ENCODE assay signal across 10 cellular contexts in the genomic region with DNA sequence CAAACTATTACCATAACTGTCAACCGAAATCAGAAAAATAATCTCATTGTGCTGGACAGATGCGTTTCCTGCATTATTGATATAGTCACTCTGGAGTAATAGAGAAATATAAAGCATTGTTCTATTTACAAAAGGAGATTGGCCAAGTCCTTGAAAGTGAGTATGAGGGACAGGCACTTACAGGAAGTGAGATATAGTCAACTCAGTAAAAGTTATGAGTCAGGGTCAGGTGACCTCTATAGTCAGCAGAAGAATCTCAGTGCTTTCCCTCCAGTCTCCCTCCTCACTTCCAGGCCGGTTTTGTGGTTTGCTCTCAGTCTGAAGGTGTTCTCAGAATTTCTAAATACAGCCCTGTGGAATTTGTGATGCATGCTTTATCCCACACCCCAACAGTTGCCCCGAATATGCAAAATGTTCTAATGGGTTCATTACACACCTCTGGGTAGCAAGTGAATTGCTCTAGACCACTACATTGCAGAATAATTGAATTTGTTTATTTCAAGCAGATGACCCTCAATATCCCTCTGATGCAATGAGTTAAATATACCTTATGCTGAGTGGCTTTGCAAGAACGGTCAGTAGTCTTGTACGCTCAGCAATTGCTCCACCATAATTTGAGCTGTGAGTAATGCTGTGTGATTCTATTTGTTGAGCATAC.
DNase-seq lines count a peak whose midpoint lies in the region; ATAC-seq and TF ChIP-seq lines count a peak whose summit lies in the region.
"Had no signal": no experiment of that assay in that cellular context is flagged by ENCODE, and none has a peak within 500 bp of the region (broad histone marks: within the 10 kb centered on the region; RNA-seq: fewer than 3 reads in every experiment).

No MANE protein-coding gene starts in this region.

- intact Hi-C loops in Caco-2 (cut with micrococcal nuclease; ENCODE audit: unreplicated experiment) = no loop called here

- CTCF ChIA-PET in Caco-2 (lab: Charles Lee) = no interaction called here

- H3K27me3 Mint-ChIP-seq in endodermal cell (ENCODE audit: insufficient read depth) (no peaks in the 10 kb centered on the region), Caco-2 (ENCODE audit: insufficient read depth, unreplicated experiment) (no peaks in the 10 kb centered on the region)
- H3K27me3 Mint-ChIP-seq in stimulated activated naive B cell treated with anti-CD40 and anti-IgM and Interleukin-4, amounts not matched to agents 10 μg/mL and 1 μg/mL and 100 μg/mL, for 72 hours = no peaks in the 10 kb centered on the region
- H3K27me3 Mint-ChIP-seq: activated B cell treated with CpG ODN at 0.5 μM for 24 hours had no signal

- no peak for TF ChIP-seq POLR2A in suprapubic skin (IDR thresholded peaks at IDR 0.05)

- H3K4me1 Mint-ChIP-seq in endodermal cell (peaks cover 21% of the 10 kb centered on the region), Caco-2 (ENCODE audit: low read depth, unreplicated experiment) (no peaks in the 10 kb centered on the region)
- no peaks in the 10 kb centered on the region for H3K4me1 Mint-ChIP-seq in stimulated activated naive B cell treated with anti-CD40 and anti-IgM and Interleukin-4, amounts not matched to agents 10 μg/mL and 1 μg/mL and 100 μg/mL, for 72 hours
- H3K4me1 Mint-ChIP-seq: activated B cell treated with CpG ODN at 0.5 μM for 24 hours had no signal

- BruUV-seq in Caco-2 (replicated peaks; lab: Mats Ljungman, UMichigan) = no TSS peak

- H3K36me3 ChIP-seq in endodermal cell (ENCODE audit: control insufficient read depth, insufficient read depth, low read length) (no peaks in the 10 kb centered on the region), Caco-2 (ENCODE audit: control insufficient read depth, insufficient read depth, low read length) (no peaks in the 10 kb centered on the region), suprapubic skin (no peaks in the 10 kb centered on the region)

- H3K4me1 ChIP-seq in endodermal cell (ENCODE audit: control insufficient read depth, insufficient read depth, low read length) (no peaks in the 10 kb centered on the region), Caco-2 (no peaks in the 10 kb centered on the region), suprapubic skin (peaks cover 8% of the 10 kb centered on the region)

- peaks cover 0 to 13% of the 10 kb centered on the region in 2 donors for H3K9me3 Mint-ChIP-seq in activated naive CD4-positive, alpha-beta T cell treated with anti-CD3 and anti-CD28 coated beads, Interleukin-2, amount 50 U/mL, for 72 hours
- peaks cover 7% of the 10 kb centered on the region for H3K9me3 Mint-ChIP-seq in endodermal cell
- H3K9me3 Mint-ChIP-seq in stimulated activated naive B cell treated with anti-CD40 and anti-IgM and Interleukin-4, amounts not matched to agents 10 μg/mL and 1 μg/mL and 100 μg/mL, for 72 hours = peaks cover 0 to 2% of the 10 kb centered on the region in 2 donors
- H3K9me3 Mint-ChIP-seq in Caco-2 (ENCODE audit: unreplicated experiment) = peaks cover 11% of the 10 kb centered on the region

- ATAC-seq in activated naive CD4-positive, alpha-beta T cell treated with anti-CD3 and anti-CD28 coated beads, Interleukin-2, amount 50 U/mL, for 72 hours = peak; percentile 70 to 76
- peak; percentile 52 to 88 for ATAC-seq in stimulated activated naive B cell treated with anti-CD40 and anti-IgM and Interleukin-4, amounts not matched to agents 10 μg/mL and 1 μg/mL and 100 μg/mL, for 72 hours (replicated peaks)

- H3K27me3 ChIP-seq in endodermal cell (ENCODE audit: control insufficient read depth, insufficient read depth, low read length, poor library complexity, severe bottlenecking) (no peaks in the 10 kb centered on the region), Caco-2 (replicated peaks; ENCODE audit: control insufficient read depth, insufficient read depth, low read length) (no peaks in the 10 kb centered on the region), suprapubic skin (no peaks in the 10 kb centered on the region)

- no peaks in the 10 kb centered on the region for H3K9me3 ChIP-seq in endodermal cell (ENCODE audit: control insufficient read depth, low read length)
- H3K9me3 ChIP-seq in Caco-2 = no peaks in the 10 kb centered on the region
- H3K9me3 ChIP-seq in suprapubic skin = no peaks in the 10 kb centered on the region

- no peak for TF ChIP-seq EP300 in suprapubic skin (IDR thresholded peaks at IDR 0.05)

- H3K4me3 Mint-ChIP-seq in endodermal cell (no peak overlapping the region), Caco-2 (ENCODE audit: unreplicated experiment) (no peak overlapping the region)
- no peak overlapping the region for H3K4me3 Mint-ChIP-seq in stimulated activated naive B cell treated with anti-CD40 and anti-IgM and Interleukin-4, amounts not matched to agents 10 μg/mL and 1 μg/mL and 100 μg/mL, for 72 hours
- H3K4me3 Mint-ChIP-seq: activated B cell treated with CpG ODN at 0.5 μM for 24 hours had no signal

- no peaks in the 10 kb centered on the region for H3K36me3 Mint-ChIP-seq in activated naive CD4-positive, alpha-beta T cell treated with anti-CD3 and anti-CD28 coated beads, Interleukin-2, amount 50 U/mL, for 72 hours
- H3K36me3 Mint-ChIP-seq in endodermal cell (ENCODE audit: low read depth) = no peaks in the 10 kb centered on the region
- no peaks in the 10 kb centered on the region for H3K36me3 Mint-ChIP-seq in stimulated activated naive B cell treated with anti-CD40 and anti-IgM and Interleukin-4, amounts not matched to agents 10 μg/mL and 1 μg/mL and 100 μg/mL, for 72 hours
- H3K36me3 Mint-ChIP-seq in Caco-2 (ENCODE audit: insufficient read depth, unreplicated experiment) = no peaks in the 10 kb centered on the region

- no peak overlapping the region for H3K9ac ChIP-seq in endodermal cell (ENCODE audit: extremely low read depth, low read length, poor library complexity, severe bottlenecking)

- no peak for TF ChIP-seq CTCF in endodermal cell (conservative IDR thresholded peaks at IDR 0.05)
- TF ChIP-seq CTCF in Caco-2 (IDR thresholded peaks at IDR 0.05; ENCODE audit: insufficient read depth in 1 of 2, low read depth in 1 of 2, low read length in 1 of 2, severe bottlenecking in 1 of 2, unreplicated experiment in 1 of 2) = no peak
- no peak for TF ChIP-seq CTCF in suprapubic skin (IDR thresholded peaks at IDR 0.05)

- no peak overlapping the region for H3K27ac Mint-ChIP-seq in activated naive CD4-positive, alpha-beta T cell treated with anti-CD3 and anti-CD28 coated beads, Interleukin-2, amount 50 U/mL, for 72 hours
- H3K27ac Mint-ChIP-seq in endodermal cell = no peak overlapping the region
- H3K27ac Mint-ChIP-seq in stimulated activated naive B cell treated with anti-CD40 and anti-IgM and Interleukin-4, amounts not matched to agents 10 μg/mL and 1 μg/mL and 100 μg/mL, for 72 hours = no peak overlapping the region
- H3K27ac Mint-ChIP-seq in Caco-2 (ENCODE audit: unreplicated experiment) = no peak overlapping the region
- H3K27ac Mint-ChIP-seq: activated B cell treated with CpG ODN at 0.5 μM for 24 hours had no signal

- 81 to 93% methylated on average over 3 to 6 of the region's 6 CpGs for WGBS in endodermal cell (ENCODE audit: insufficient coverage in 1 of 2, insufficient read length in 1 of 2), 2 experiments
- 76% methylated on average over 6 of the region's 6 CpGs for WGBS in suprapubic skin

- H3K27ac ChIP-seq in endodermal cell (ENCODE audit: low read depth, low read length) = no peak overlapping the region
- no peak overlapping the region for H3K27ac ChIP-seq in suprapubic skin

- POLR2A ChIA-PET in Caco-2 (lab: Charles Lee) = no interaction called here

- DNase-seq in activated naive CD4-positive, alpha-beta T cell treated with anti-CD3 and anti-CD28 coated beads, Interleukin-2, amount 50 U/mL, for 72 hours (ENCODE audit: low spot score in 2 of 2) = no peak
- DNase-seq in activated naive CD4-positive, alpha-beta T cell (lab: John Stamatoyannopoulos, UW) = no peak
- DNase-seq in HPDE6-E6E7 (ENCODE audit: extremely low spot score) = peak; percentile 48
- peak; percentile 47 for DNase-seq in endodermal cell
- peak; percentile 6 for DNase-seq in stimulated activated naive B cell treated with anti-CD40 and anti-IgM and Interleukin-4, amounts not matched to agents 10 μg/mL and 1 μg/mL and 100 μg/mL, for 72 hours
- no peak for DNase-seq in Caco-2
- DNase-seq in ureter (ENCODE audit: low spot score) = no peak
- DNase-seq in suprapubic skin (ENCODE audit: low spot score in 2 of 2) = no peak
- DNase-seq: activated B cell treated with CpG ODN at 0.5 μM for 24 hours, NCI-H2081 treated with DMSO at 0.1 percent for 48 hours had no signal

- H3K4me3 ChIP-seq in endodermal cell (ENCODE audit: low read length) (no peak overlapping the region), Caco-2 (ENCODE audit: low read depth, low read length) (no peak overlapping the region), suprapubic skin (no peak overlapping the region)

Comparison
In these comparisons a context has a peak if more than half of its experiments do, and no peak if none do; other contexts are left out.
1. DNase-seq: peak in HPDE6-E6E7 (single experiment), endodermal cell (single experiment) and stimulated activated naive B cell treated with anti-CD40 and anti-IgM and Interleukin-4, amounts not matched to agents 10 μg/mL and 1 μg/mL and 100 μg/mL, for 72 hours (single experiment); none in activated naive CD4-positive, alpha-beta T cell treated with anti-CD3 and anti-CD28 coated beads, Interleukin-2, amount 50 U/mL, for 72 hours (0 of 2), activated naive CD4-positive, alpha-beta T cell (0 of 4), Caco-2 (0 of 2), ureter (single experiment) and suprapubic skin (0 of 2).